27 cellular contexts compared by ENCODE assay signal in genomic region chr10:64753516-64753915, GRCh38.
"Had no signal": no experiment of that assay in that cellular context is flagged by ENCODE, and none has a peak within 500 bp of the region (broad histone marks: within the 10 kb centered on the region; RNA-seq: fewer than 3 reads in every experiment).

No MANE protein-coding gene starts in this region.

- H3K9me3 ChIP-seq: colonic mucosa, esophagus muscularis mucosa, esophagus squamous epithelium, gastrocnemius medialis, gastroesophageal sphincter, heart left ventricle, heart right ventricle had no signal

- H3K4me1 ChIP-seq: colonic mucosa, esophagus muscularis mucosa, esophagus squamous epithelium, foreskin keratinocyte, gastrocnemius medialis, gastroesophageal sphincter, heart left ventricle, heart right ventricle had no signal

- H3K4me3 ChIP-seq: colonic mucosa, coronary artery, dorsolateral prefrontal cortex, esophagus muscularis mucosa, esophagus squamous epithelium, gastrocnemius medialis, gastroesophageal sphincter, heart left ventricle, heart right ventricle had no signal

- H3K36me3 ChIP-seq: colonic mucosa, esophagus muscularis mucosa, esophagus squamous epithelium, gastrocnemius medialis, gastroesophageal sphincter, heart left ventricle, heart right ventricle had no signal

- H3K27ac ChIP-seq: colonic mucosa, coronary artery, dorsolateral prefrontal cortex, epithelial cell of prostate, esophagus muscularis mucosa, esophagus squamous epithelium, foreskin keratinocyte, gastrocnemius medialis, gastroesophageal sphincter, heart left ventricle, heart right ventricle had no signal

- ATAC-seq: effector memory CD8-positive, alpha-beta T cell; esophagus mucosa; foreskin keratinocyte; gastrocnemius medialis; gastroesophageal sphincter; heart left ventricle; heart right ventricle had no signal

- DNase-seq: colonic mucosa; cortex of kidney; dermis blood vessel endothelial cell; dorsolateral prefrontal cortex; effector CD8-positive, alpha-beta T cell; effector memory CD4-positive, alpha-beta T cell; effector memory CD8-positive, alpha-beta T cell; endodermal cell; erythroblast; esophagus squamous epithelium; foreskin fibroblast; foreskin keratinocyte; foreskin melanocyte; gastrocnemius medialis; glutamatergic neuron; head of caudate nucleus; heart left ventricle; heart right ventricle had no signal

- H3K27me3 ChIP-seq: colonic mucosa, dorsolateral prefrontal cortex, esophagus muscularis mucosa, esophagus squamous epithelium, foreskin keratinocyte, gastrocnemius medialis, gastroesophageal sphincter, heart left ventricle, heart right ventricle had no signal

- FAIRE-seq: colon, endometrium, endothelial cell of umbilical vein, frontal cortex had no signal
